ENCODE assay signal across 25 cellular contexts in genomic region chr4:157443537-157443936, GRCh38.
"Had no signal": no experiment of that assay in that cellular context is flagged by ENCODE, and none has a peak within 500 bp of the region (broad histone marks: within the 10 kb centered on the region; RNA-seq: fewer than 3 reads in every experiment).

No MANE protein-coding gene starts in this region.

- H3K4me3 ChIP-seq: dorsolateral prefrontal cortex, lower lobe of right lung, ovary, psoas muscle, sigmoid colon, testis, tibial artery, upper lobe of right lung, uterus had no signal

- H3K36me3 Mint-ChIP-seq: immature natural killer cell; naive thymus-derived CD8-positive, alpha-beta T cell had no signal

- H3K4me1 Mint-ChIP-seq: immature natural killer cell; naive thymus-derived CD8-positive, alpha-beta T cell; nephron progenitor cell had no signal

- H3K27me3 ChIP-seq: dorsolateral prefrontal cortex, ovary, sigmoid colon, testis, tibial artery, upper lobe of right lung, uterus had no signal

- H3K4me3 Mint-ChIP-seq: immature natural killer cell; naive thymus-derived CD8-positive, alpha-beta T cell; nephron progenitor cell had no signal

- H3K4me1 ChIP-seq: lower lobe of right lung, psoas muscle, sigmoid colon, testis, tibial artery, upper lobe of right lung, uterus had no signal

- H3K27ac Mint-ChIP-seq: immature natural killer cell; naive thymus-derived CD8-positive, alpha-beta T cell; nephron progenitor cell had no signal

- ATAC-seq: left colon; left ventricle myocardium superior; naive thymus-derived CD8-positive, alpha-beta T cell; psoas muscle; right cardiac atrium had no signal

- H3K9me3 ChIP-seq: lower lobe of right lung, ovary, psoas muscle, sigmoid colon, testis, upper lobe of right lung, uterus had no signal

- H3K27ac ChIP-seq: dorsolateral prefrontal cortex, lower lobe of right lung, ovary, psoas muscle, sigmoid colon, testis, tibial artery, upper lobe of right lung, uterus had no signal

- H3K36me3 ChIP-seq: lower lobe of right lung, ovary, sigmoid colon, tibial artery, upper lobe of right lung, uterus had no signal

- H3K9me3 Mint-ChIP-seq: nephron progenitor cell had no signal

- FAIRE-seq: colon, frontal cortex had no signal

- DNase-seq: dorsolateral prefrontal cortex; effector CD4-positive, alpha-beta T cell; hypothalamus; immature natural killer cell; islet precursor cell; kidney glomerular epithelial cell; left colon; left ventricle myocardium superior; lower lobe of right lung; nephron progenitor cell; occipital lobe; ovary; sigmoid colon; stimulated activated CD4-positive, alpha-beta T cell treated with anti-CD3 and anti-CD28 coated beads, Interleukin-4, amount 100 ng/mL, for 4 hours; stimulated activated naive CD4-positive, alpha-beta T cell; substantia nigra; testis; tibial artery; upper lobe of right lung; uterus had no signal
